2 cellular contexts compared by ENCODE assay signal in the genomic region with DNA sequence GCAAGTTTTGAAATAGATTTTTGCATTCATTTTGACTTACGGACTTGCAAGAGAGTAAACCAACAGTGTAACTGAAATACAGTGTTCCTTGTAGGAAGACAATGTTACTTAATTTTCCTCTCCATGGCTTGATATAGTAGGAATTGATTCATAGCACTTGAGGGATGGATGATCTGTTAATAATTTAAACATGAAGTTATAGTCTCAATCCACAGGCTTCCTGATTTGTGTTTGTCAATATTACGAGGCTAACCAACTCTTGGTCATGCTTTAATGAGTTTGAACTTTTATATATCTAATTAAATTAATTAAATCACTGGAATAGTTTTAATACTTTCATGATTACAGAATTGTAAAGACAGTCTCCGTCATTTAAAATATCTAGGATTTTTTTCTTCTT.
TF ChIP-seq lines count a peak whose summit lies in the region.

No MANE protein-coding gene starts in this region.

TF ChIP-seq in IMR-90, 13 proteins besides CTCF, POLR2A, EP300 and RAD21:
- TF ChIP-seq SMC3 (IDR thresholded peaks at IDR 0.05; ENCODE audit: low read depth, low read length), result no peak
- TF ChIP-seq MAZ (IDR thresholded peaks at IDR 0.05; ENCODE audit: borderline replicate concordance, low read depth, low read length), result no peak
- no peak for TF ChIP-seq FOS (IDR thresholded peaks at IDR 0.05; ENCODE audit: low read depth, low read length)
- TF ChIP-seq ELK1 (IDR thresholded peaks at IDR 0.05; ENCODE audit: borderline replicate concordance, low read depth, low read length), result no peak
- TF ChIP-seq CEBPB (IDR thresholded peaks at IDR 0.05; ENCODE audit: low read depth, low read length), result no peak
- TF ChIP-seq RFX5 (IDR thresholded peaks at IDR 0.05; ENCODE audit: low read depth, low read length), result no peak
- no peak for TF ChIP-seq NFE2L2 (IDR thresholded peaks at IDR 0.05; ENCODE audit: low read depth, low read length)
- TF ChIP-seq CHD1 (IDR thresholded peaks at IDR 0.05; ENCODE audit: low read depth, low read length), result no peak
- TF ChIP-seq MAFK (IDR thresholded peaks at IDR 0.05; ENCODE audit: low read depth, low read length), result no peak
- TF ChIP-seq BHLHE40 (IDR thresholded peaks at IDR 0.05; ENCODE audit: low read depth, low read length), result no peak
- TF ChIP-seq, protein P1, sequence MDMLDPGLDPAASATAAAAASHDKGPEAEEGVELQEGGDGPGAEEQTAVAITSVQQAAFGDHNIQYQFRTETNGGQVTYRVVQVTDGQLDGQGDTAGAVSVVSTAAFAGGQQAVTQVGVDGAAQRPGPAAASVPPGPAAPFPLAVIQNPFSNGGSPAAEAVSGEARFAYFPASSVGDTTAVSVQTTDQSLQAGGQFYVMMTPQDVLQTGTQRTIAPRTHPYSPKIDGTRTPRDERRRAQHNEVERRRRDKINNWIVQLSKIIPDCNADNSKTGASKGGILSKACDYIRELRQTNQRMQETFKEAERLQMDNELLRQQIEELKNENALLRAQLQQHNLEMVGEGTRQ (IDR thresholded peaks at IDR 0.05; ENCODE audit: low read depth, low read length), result no peak
- no peak for TF ChIP-seq MXI1 (IDR thresholded peaks at IDR 0.05; ENCODE audit: borderline replicate concordance, low read depth, low read length)
- TF ChIP-seq RCOR1 (IDR thresholded peaks at IDR 0.05; ENCODE audit: insufficient replicate concordance, low read length), result no peak
TF ChIP-seq in IMR-90: peak in this region for 0.

TF ChIP-seq in liver, 16 proteins besides CTCF, POLR2A, EP300 and RAD21:
- TF ChIP-seq YY1 (IDR thresholded peaks at IDR 0.05), result no peak
- no peak for TF ChIP-seq RXRA (IDR thresholded peaks at IDR 0.05)
- TF ChIP-seq FOXA2 (IDR thresholded peaks at IDR 0.05), result no peak
- no peak for TF ChIP-seq FOXA1 (IDR thresholded peaks at IDR 0.05)
- TF ChIP-seq EGR1 (IDR thresholded peaks at IDR 0.05; ENCODE audit: low read depth in 2 of 2), result no peak
- no peak for TF ChIP-seq TAF1 (conservative IDR thresholded peaks at IDR 0.05)
- TF ChIP-seq, protein P2, sequence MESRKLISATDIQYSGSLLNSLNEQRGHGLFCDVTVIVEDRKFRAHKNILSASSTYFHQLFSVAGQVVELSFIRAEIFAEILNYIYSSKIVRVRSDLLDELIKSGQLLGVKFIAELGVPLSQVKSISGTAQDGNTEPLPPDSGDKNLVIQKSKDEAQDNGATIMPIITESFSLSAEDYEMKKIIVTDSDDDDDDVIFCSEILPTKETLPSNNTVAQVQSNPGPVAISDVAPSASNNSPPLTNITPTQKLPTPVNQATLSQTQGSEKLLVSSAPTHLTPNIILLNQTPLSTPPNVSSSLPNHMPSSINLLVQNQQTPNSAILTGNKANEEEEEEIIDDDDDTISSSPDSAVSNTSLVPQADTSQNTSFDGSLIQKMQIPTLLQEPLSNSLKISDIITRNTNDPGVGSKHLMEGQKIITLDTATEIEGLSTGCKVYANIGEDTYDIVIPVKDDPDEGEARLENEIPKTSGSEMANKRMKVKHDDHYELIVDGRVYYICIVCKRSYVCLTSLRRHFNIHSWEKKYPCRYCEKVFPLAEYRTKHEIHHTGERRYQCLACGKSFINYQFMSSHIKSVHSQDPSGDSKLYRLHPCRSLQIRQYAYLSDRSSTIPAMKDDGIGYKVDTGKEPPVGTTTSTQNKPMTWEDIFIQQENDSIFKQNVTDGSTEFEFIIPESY (IDR thresholded peaks at IDR 0.05), result no peak
- no peak for TF ChIP-seq HNF4G (IDR thresholded peaks at IDR 0.05)
- TF ChIP-seq HNF4A (conservative IDR thresholded peaks at IDR 0.05), result no peak
- TF ChIP-seq SP1 (IDR thresholded peaks at IDR 0.05), result no peak
- TF ChIP-seq, protein P3, sequence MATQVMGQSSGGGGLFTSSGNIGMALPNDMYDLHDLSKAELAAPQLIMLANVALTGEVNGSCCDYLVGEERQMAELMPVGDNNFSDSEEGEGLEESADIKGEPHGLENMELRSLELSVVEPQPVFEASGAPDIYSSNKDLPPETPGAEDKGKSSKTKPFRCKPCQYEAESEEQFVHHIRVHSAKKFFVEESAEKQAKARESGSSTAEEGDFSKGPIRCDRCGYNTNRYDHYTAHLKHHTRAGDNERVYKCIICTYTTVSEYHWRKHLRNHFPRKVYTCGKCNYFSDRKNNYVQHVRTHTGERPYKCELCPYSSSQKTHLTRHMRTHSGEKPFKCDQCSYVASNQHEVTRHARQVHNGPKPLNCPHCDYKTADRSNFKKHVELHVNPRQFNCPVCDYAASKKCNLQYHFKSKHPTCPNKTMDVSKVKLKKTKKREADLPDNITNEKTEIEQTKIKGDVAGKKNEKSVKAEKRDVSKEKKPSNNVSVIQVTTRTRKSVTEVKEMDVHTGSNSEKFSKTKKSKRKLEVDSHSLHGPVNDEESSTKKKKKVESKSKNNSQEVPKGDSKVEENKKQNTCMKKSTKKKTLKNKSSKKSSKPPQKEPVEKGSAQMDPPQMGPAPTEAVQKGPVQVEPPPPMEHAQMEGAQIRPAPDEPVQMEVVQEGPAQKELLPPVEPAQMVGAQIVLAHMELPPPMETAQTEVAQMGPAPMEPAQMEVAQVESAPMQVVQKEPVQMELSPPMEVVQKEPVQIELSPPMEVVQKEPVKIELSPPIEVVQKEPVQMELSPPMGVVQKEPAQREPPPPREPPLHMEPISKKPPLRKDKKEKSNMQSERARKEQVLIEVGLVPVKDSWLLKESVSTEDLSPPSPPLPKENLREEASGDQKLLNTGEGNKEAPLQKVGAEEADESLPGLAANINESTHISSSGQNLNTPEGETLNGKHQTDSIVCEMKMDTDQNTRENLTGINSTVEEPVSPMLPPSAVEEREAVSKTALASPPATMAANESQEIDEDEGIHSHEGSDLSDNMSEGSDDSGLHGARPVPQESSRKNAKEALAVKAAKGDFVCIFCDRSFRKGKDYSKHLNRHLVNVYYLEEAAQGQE (IDR thresholded peaks at IDR 0.05), result no peak
- no peak for TF ChIP-seq NR2F2 (IDR thresholded peaks at IDR 0.05)
- TF ChIP-seq GABPA (IDR thresholded peaks at IDR 0.05 in 1 of 2, conservative IDR thresholded peaks at IDR 0.05 in 1 of 2), result no peak
- TF ChIP-seq, protein P4, sequence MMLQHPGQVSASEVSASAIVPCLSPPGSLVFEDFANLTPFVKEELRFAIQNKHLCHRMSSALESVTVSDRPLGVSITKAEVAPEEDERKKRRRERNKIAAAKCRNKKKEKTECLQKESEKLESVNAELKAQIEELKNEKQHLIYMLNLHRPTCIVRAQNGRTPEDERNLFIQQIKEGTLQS (IDR thresholded peaks at IDR 0.05), result no peak
- no peak for TF ChIP-seq MAX (IDR thresholded peaks at IDR 0.05)
- TF ChIP-seq JUND (IDR thresholded peaks at IDR 0.05), result no peak
